ENCODE assay signal across 8 cellular contexts in the genomic region with DNA sequence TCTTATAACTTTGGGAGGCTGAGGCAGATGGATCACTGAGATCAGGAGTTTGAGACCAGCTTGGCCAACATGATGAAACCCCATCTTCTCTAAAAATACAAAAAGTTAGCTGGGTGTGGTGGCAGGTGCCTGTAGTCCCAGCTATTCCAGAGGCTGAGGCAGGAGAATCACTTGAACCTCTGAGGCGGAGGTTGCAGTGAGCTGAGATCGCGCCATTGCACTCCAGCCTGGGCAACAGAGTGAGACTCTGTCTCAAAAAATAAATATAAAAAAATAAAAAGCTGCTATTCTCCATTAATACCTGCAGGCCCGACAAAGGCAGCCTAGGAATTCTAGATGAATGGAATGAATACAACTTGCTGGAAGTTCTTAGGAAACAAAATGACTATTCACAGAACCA. TPM values are rescaled to one million over a fixed set of nuclear protein-coding genes. Genes with fewer than 3 reads are reported as not detected.
DNase-seq lines count a peak whose midpoint lies in the region; ATAC-seq and TF ChIP-seq lines count a peak whose summit lies in the region.
"Not testable (repeated sequence)": the region's sequence is repeated elsewhere in the genome, so short reads cannot be mapped to it uniquely, and the experiment has no call there.

No MANE protein-coding gene starts in this region.

- CTCF ChIA-PET in activated CD4-positive, alpha-beta T cell treated with anti-CD3 and anti-CD28 coated beads, Interleukin-2, amount 10 ng/mL, durations not matched to agents 7 days and 5 days (lab: Charles Lee) = not testable (repeated sequence)

- not testable (repeated sequence) for H3K9me3 Mint-ChIP-seq in GM23338; activated CD4-positive, alpha-beta T cell treated with anti-CD3 and anti-CD28 coated beads, Interleukin-2, amount 10 ng/mL, durations not matched to agents 7 days and 5 days; activated naive CD8-positive, alpha-beta T cell treated with anti-CD3 and anti-CD28 coated beads for 36 hours; endothelial cell (ENCODE audit: unreplicated experiment); mesothelial cell of epicardium

- H3K9me3 ChIP-seq in BLaER1; OCI-LY1 (ENCODE audit: low read length); skeletal muscle satellite cell (replicated peaks; ENCODE audit: low read length): not testable (repeated sequence)

- not testable (repeated sequence) for TF ChIP-seq CTCF in GM23338 (conservative IDR thresholded peaks at IDR 0.05; ENCODE audit: low read depth in 2 of 2); OCI-LY1 (IDR thresholded peaks at IDR 0.05; ENCODE audit: low read length); endothelial cell (IDR thresholded peaks at IDR 0.05; ENCODE audit: unreplicated experiment); mesothelial cell of epicardium (IDR thresholded peaks at IDR 0.05; ENCODE audit: unreplicated experiment)

- H3K4me2 ChIP-seq in BLaER1 (peak overlapping the region; percentile 93), GM23338 (peak overlapping the region; percentile 85), OCI-LY1 (ENCODE audit: low read length) (peak overlapping the region; percentile 89), skeletal muscle satellite cell (ENCODE audit: low read length) (peak overlapping the region; percentile 75)

- H3F3A ChIP-seq in GM23338 (replicated peaks; ENCODE audit: low read depth) = peaks cover 28% of the 10 kb centered on the region
- not testable (repeated sequence) for H3F3A ChIP-seq in OCI-LY1 (ENCODE audit: insufficient read depth, low read length)

- H3K4me3 ChIP-seq in BLaER1 (peak overlapping the region; percentile 87), GM23338 (peak overlapping the region; percentile 81), OCI-LY1 (ENCODE audit: low read depth, low read length, poor library complexity, severe bottlenecking) (peak overlapping the region; percentile 80)
- not testable (repeated sequence) for H3K4me3 ChIP-seq in skeletal muscle satellite cell (ENCODE audit: low read length)

- not testable (repeated sequence) for H2AFZ ChIP-seq in GM23338; OCI-LY1 (ENCODE audit: low read length)

- peaks cover 32% of the 10 kb centered on the region for H3K36me3 ChIP-seq in BLaER1
- H3K36me3 ChIP-seq in GM23338 (ENCODE audit: insufficient read depth) = peaks cover 25% of the 10 kb centered on the region
- H3K36me3 ChIP-seq in OCI-LY1 (ENCODE audit: insufficient read depth, low read length) = peaks cover 43% of the 10 kb centered on the region
- peaks cover 30% of the 10 kb centered on the region for H3K36me3 ChIP-seq in skeletal muscle satellite cell (ENCODE audit: insufficient read depth, low read length)

- not testable (repeated sequence) for ATAC-seq in GM23338

- H3K27me3 Mint-ChIP-seq in GM23338 (ENCODE audit: insufficient read depth, low read depth, poor library complexity) (peaks cover 18% of the 10 kb centered on the region), endothelial cell (ENCODE audit: unreplicated experiment) (peaks cover 19% of the 10 kb centered on the region)
- not testable (repeated sequence) for H3K27me3 Mint-ChIP-seq in activated CD4-positive, alpha-beta T cell treated with anti-CD3 and anti-CD28 coated beads, Interleukin-2, amount 10 ng/mL, durations not matched to agents 7 days and 5 days; activated naive CD8-positive, alpha-beta T cell treated with anti-CD3 and anti-CD28 coated beads for 36 hours; mesothelial cell of epicardium (ENCODE audit: low read depth)

- peaks cover 29% of the 10 kb centered on the region for H3K79me2 ChIP-seq in GM23338 (replicated peaks; ENCODE audit: insufficient read depth)
- peaks cover 25% of the 10 kb centered on the region for H3K79me2 ChIP-seq in OCI-LY1 (ENCODE audit: insufficient read depth, low read length)

- peaks cover 17% of the 10 kb centered on the region for H3K4me1 Mint-ChIP-seq in GM23338
- peaks cover 25% of the 10 kb centered on the region for H3K4me1 Mint-ChIP-seq in activated CD4-positive, alpha-beta T cell treated with anti-CD3 and anti-CD28 coated beads, Interleukin-2, amount 10 ng/mL, durations not matched to agents 7 days and 5 days
- H3K4me1 Mint-ChIP-seq in activated naive CD8-positive, alpha-beta T cell treated with anti-CD3 and anti-CD28 coated beads for 36 hours = peaks cover 31% of the 10 kb centered on the region
- H3K4me1 Mint-ChIP-seq in endothelial cell (ENCODE audit: unreplicated experiment); mesothelial cell of epicardium: not testable (repeated sequence)

- H3K36me3 Mint-ChIP-seq in GM23338 (ENCODE audit: low read depth) = peaks cover 43% of the 10 kb centered on the region
- H3K36me3 Mint-ChIP-seq in activated CD4-positive, alpha-beta T cell treated with anti-CD3 and anti-CD28 coated beads, Interleukin-2, amount 10 ng/mL, durations not matched to agents 7 days and 5 days (ENCODE audit: low read depth) = peaks cover 33% of the 10 kb centered on the region
- H3K36me3 Mint-ChIP-seq in activated naive CD8-positive, alpha-beta T cell treated with anti-CD3 and anti-CD28 coated beads for 36 hours = peaks cover 30% of the 10 kb centered on the region
- peaks cover 19% of the 10 kb centered on the region for H3K36me3 Mint-ChIP-seq in endothelial cell (ENCODE audit: low read depth, unreplicated experiment)
- not testable (repeated sequence) for H3K36me3 Mint-ChIP-seq in mesothelial cell of epicardium

- not testable (repeated sequence) for H3K27ac Mint-ChIP-seq in GM23338; endothelial cell (ENCODE audit: unreplicated experiment)
- H3K27ac Mint-ChIP-seq in activated CD4-positive, alpha-beta T cell treated with anti-CD3 and anti-CD28 coated beads, Interleukin-2, amount 10 ng/mL, durations not matched to agents 7 days and 5 days = peak overlapping the region; percentile 20
- peak overlapping the region; percentile 66 for H3K27ac Mint-ChIP-seq in activated naive CD8-positive, alpha-beta T cell treated with anti-CD3 and anti-CD28 coated beads for 36 hours
- peak overlapping the region; percentile 27 for H3K27ac Mint-ChIP-seq in mesothelial cell of epicardium

- H3K4me3 Mint-ChIP-seq in GM23338 (peak overlapping the region; percentile 83), endothelial cell (ENCODE audit: unreplicated experiment) (peak overlapping the region; percentile 51), mesothelial cell of epicardium (peak overlapping the region; percentile 36)
- peak overlapping the region; percentile 42 for H3K4me3 Mint-ChIP-seq in activated CD4-positive, alpha-beta T cell treated with anti-CD3 and anti-CD28 coated beads, Interleukin-2, amount 10 ng/mL, durations not matched to agents 7 days and 5 days
- peak overlapping the region; percentile 89 for H3K4me3 Mint-ChIP-seq in activated naive CD8-positive, alpha-beta T cell treated with anti-CD3 and anti-CD28 coated beads for 36 hours

- not testable (repeated sequence) for H3K27me3 ChIP-seq in BLaER1; GM23338 (ENCODE audit: insufficient read depth); OCI-LY1 (ENCODE audit: insufficient read depth, low read length); skeletal muscle satellite cell (ENCODE audit: control insufficient read depth, insufficient read depth, low read length)

- not testable (repeated sequence) for DNase-seq in GM23338 (ENCODE audit: low spot score); activated CD4-positive, alpha-beta T cell treated with anti-CD3 and anti-CD28 coated beads, Interleukin-2, amount 10 ng/mL, durations not matched to agents 7 days and 5 days; activated naive CD8-positive, alpha-beta T cell treated with anti-CD3 and anti-CD28 coated beads for 36 hours; endothelial cell (ENCODE audit: low spot score); mesothelial cell of epicardium (ENCODE audit: low spot score in 2 of 2, unreplicated experiment in 2 of 2)

- H3K27ac ChIP-seq in BLaER1; GM23338 (ENCODE audit: low read depth); OCI-LY1 (ENCODE audit: low read depth, low read length, poor library complexity, severe bottlenecking): not testable (repeated sequence)

- H4K20me1 ChIP-seq in BLaER1 = peaks cover 76% of the 10 kb centered on the region
- peaks cover 24% of the 10 kb centered on the region for H4K20me1 ChIP-seq in GM23338 (replicated peaks; ENCODE audit: insufficient read depth)
- H4K20me1 ChIP-seq in OCI-LY1 (ENCODE audit: insufficient read depth, low read length) = not testable (repeated sequence)

- H3K9me2 ChIP-seq in GM23338 (ENCODE audit: insufficient read depth); OCI-LY1 (ENCODE audit: low read depth, low read length): not testable (repeated sequence)

- H3K4me1 ChIP-seq in BLaER1 (peaks cover 18% of the 10 kb centered on the region), OCI-LY1 (ENCODE audit: insufficient read depth, low read length, severe bottlenecking) (peaks cover 15% of the 10 kb centered on the region)
- H3K4me1 ChIP-seq in GM23338 (ENCODE audit: insufficient read depth); skeletal muscle satellite cell (ENCODE audit: control insufficient read depth, insufficient read depth, low read length): not testable (repeated sequence)

- POLR2A ChIA-PET in activated CD4-positive, alpha-beta T cell treated with anti-CD3 and anti-CD28 coated beads, Interleukin-2, amount 10 ng/mL, durations not matched to agents 7 days and 5 days (lab: Charles Lee) = not testable (repeated sequence)

- peak overlapping the region; percentile 95; the same call in 1 of the 2 replicates for H3K9ac ChIP-seq in BLaER1
- not testable (repeated sequence) for H3K9ac ChIP-seq in OCI-LY1 (ENCODE audit: low read length); skeletal muscle satellite cell (ENCODE audit: low read depth, low read length)

RNA-seq across cellular contexts. Expression of a gene that starts 2.0 kb away (rescaled TPM):
- total RNA-seq in GM23338 (2014; rRNA removed; shearing (Covaris generic)) = 27.8 and 28.2 TPM in 2 replicates
- polyA plus RNA-seq in GM23338 (2016; fragmentation: Nextera tagmentation; extraction: Ambion mirVana) = 13.7 and 14.4 TPM in 2 replicates
- 10 to 100 TPM; 26.3 to 27.4 TPM for total RNA-seq in activated CD4-positive, alpha-beta T cell treated with anti-CD3 and anti-CD28 coated beads, Interleukin-2, amount 10 ng/mL, durations not matched to agents 7 days and 5 days
- 10 to 100 TPM; 34.9 to 35.5 TPM for total RNA-seq in activated naive CD8-positive, alpha-beta T cell treated with anti-CD3 and anti-CD28 coated beads for 36 hours
- total RNA-seq in endothelial cell (ENCODE audit: unreplicated experiment) = 25.1 TPM
- 27.9 to 28.5 TPM (median 28.4 TPM) in 3 replicates for total RNA-seq in mesothelial cell of epicardium
- 22.6 and 22.9 TPM in 2 replicates for total RNA-seq in skeletal muscle satellite cell (2012; rRNA removed)

RNA-seq across cellular contexts. Expression of a gene that starts 39.6 kb away (rescaled TPM):
- 263 and 292 TPM in 2 replicates for total RNA-seq in GM23338 (2014; rRNA removed; shearing (Covaris generic))
- 97.5 and 105 TPM in 2 replicates for polyA plus RNA-seq in GM23338 (2016; fragmentation: Nextera tagmentation; extraction: Ambion mirVana)
- total RNA-seq in activated CD4-positive, alpha-beta T cell treated with anti-CD3 and anti-CD28 coated beads, Interleukin-2, amount 10 ng/mL, durations not matched to agents 7 days and 5 days = 10 to 100 TPM; 97.4 to 99.8 TPM
- 100 to 1,000 TPM; 167 to 173 TPM for total RNA-seq in activated naive CD8-positive, alpha-beta T cell treated with anti-CD3 and anti-CD28 coated beads for 36 hours
- total RNA-seq in endothelial cell (ENCODE audit: unreplicated experiment) (60.4 TPM), mesothelial cell of epicardium (81.5 to 90.2 TPM (median 81.8 TPM) in 3 replicates)
- 84.5 and 119 TPM in 2 replicates for total RNA-seq in skeletal muscle satellite cell (2012; rRNA removed)

RNA-seq across cellular contexts. Expression of a gene that starts 49.3 kb away (rescaled TPM):
- total RNA-seq in GM23338 (2014; rRNA removed; shearing (Covaris generic)) = 45.8 and 55.2 TPM in 2 replicates
- 38.8 and 42.2 TPM in 2 replicates for polyA plus RNA-seq in GM23338 (2016; fragmentation: Nextera tagmentation; extraction: Ambion mirVana)
- 10 to 100 TPM; 29.0 to 29.9 TPM for total RNA-seq in activated CD4-positive, alpha-beta T cell treated with anti-CD3 and anti-CD28 coated beads, Interleukin-2, amount 10 ng/mL, durations not matched to agents 7 days and 5 days
- 10 to 100 TPM; 36.7 to 39.3 TPM for total RNA-seq in activated naive CD8-positive, alpha-beta T cell treated with anti-CD3 and anti-CD28 coated beads for 36 hours
- total RNA-seq in endothelial cell (ENCODE audit: unreplicated experiment) (37.1 TPM), mesothelial cell of epicardium (29.7 to 31.2 TPM (median 30.9 TPM) in 3 replicates)
- total RNA-seq in skeletal muscle satellite cell (2012; rRNA removed) = 29.2 and 33.0 TPM in 2 replicates

Comparison
In these comparisons a context has a peak if more than half of its experiments do, and no peak if none do; other contexts are left out.
1. H3K4me3 Mint-ChIP-seq: peak in every context shown above with its lines; median percentile 89 in activated naive CD8-positive, alpha-beta T cell treated with anti-CD3 and anti-CD28 coated beads for 36 hours; 83 in GM23338; 51 in endothelial cell; 42 in activated CD4-positive, alpha-beta T cell treated with anti-CD3 and anti-CD28 coated beads, Interleukin-2, amount 10 ng/mL, durations not matched to agents 7 days and 5 days; 36 in mesothelial cell of epicardium.